29 cellular contexts compared by ENCODE assay signal in genomic region chr12:68270358-68270757, GRCh38. TPM values are rescaled to one million over a fixed set of nuclear protein-coding genes. Genes with fewer than 3 reads are reported as not detected.
DNase-seq lines count a peak whose midpoint lies in the region; ATAC-seq and TF ChIP-seq lines count a peak whose summit lies in the region.
"Had no signal": no experiment of that assay in that cellular context is flagged by ENCODE, and none has a peak within 500 bp of the region (broad histone marks: within the 10 kb centered on the region; RNA-seq: fewer than 3 reads in every experiment).

No MANE protein-coding gene starts in this region.

- H3K4me1 Mint-ChIP-seq in chondrocyte (ENCODE audit: low read depth): peaks cover 57% of the 10 kb centered on the region
- H3K4me1 Mint-ChIP-seq in nephron: peaks cover 27% of the 10 kb centered on the region

- ATAC-seq in HG03571 (IDR thresholded peaks at IDR 0.05; ENCODE audit: unreplicated experiment): no peak
- ATAC-seq in GM18520 (IDR thresholded peaks at IDR 0.05; ENCODE audit: unreplicated experiment): no peak
- ATAC-seq: HCT116, HepG2, K562, PC-3 had no signal

- peak overlapping the region; percentile 66 for H3K27ac ChIP-seq in HL-60 (replicated peaks)
- H3K27ac ChIP-seq: BLaER1 treated with 17β-estradiol and CSF1 and Interleukin-3, amounts not matched to agents 10 nM and 100 nM had no signal

- H3K27ac Mint-ChIP-seq in chondrocyte (ENCODE audit: unreplicated experiment) (peak overlapping the region; percentile 97), nephron (peak overlapping the region in 2 of 3 experiments; percentile 47)
- H3K27ac Mint-ChIP-seq: CD4-positive, alpha-beta T cell had no signal

- no peaks in the 10 kb centered on the region for H3K27me3 ChIP-seq in HL-60 (ENCODE audit: insufficient read depth, poor library complexity, severe bottlenecking)
- H3K27me3 ChIP-seq: BLaER1 treated with 17β-estradiol and CSF1 and Interleukin-3, amounts not matched to agents 10 nM and 100 nM; MG63 had no signal

- no peak overlapping the region for H3K4me3 ChIP-seq in HL-60 (replicated peaks; ENCODE audit: insufficient read depth, low read length)
- H3K4me3 ChIP-seq: BLaER1 treated with 17β-estradiol and CSF1 and Interleukin-3, amounts not matched to agents 10 nM and 100 nM; K562; MG63 had no signal

- H3K27me3 Mint-ChIP-seq in chondrocyte (ENCODE audit: low read depth) (no peaks in the 10 kb centered on the region), nephron (ENCODE audit: low read depth) (no peaks in the 10 kb centered on the region)
- H3K27me3 Mint-ChIP-seq: CD4-positive, alpha-beta T cell had no signal

- H3K4me3 Mint-ChIP-seq in chondrocyte (ENCODE audit: unreplicated experiment): no peak overlapping the region
- H3K4me3 Mint-ChIP-seq in nephron: no peak overlapping the region
- H3K4me3 Mint-ChIP-seq: CD4-positive, alpha-beta T cell had no signal

- H3K9me3 Mint-ChIP-seq in chondrocyte (ENCODE audit: low read depth) (no peaks in the 10 kb centered on the region), nephron (no peaks in the 10 kb centered on the region)
- H3K9me3 Mint-ChIP-seq: CD4-positive, alpha-beta T cell had no signal

- H3K36me3 Mint-ChIP-seq in chondrocyte (ENCODE audit: low read depth): no peaks in the 10 kb centered on the region
- H3K36me3 Mint-ChIP-seq in nephron (ENCODE audit: low read depth): no peaks in the 10 kb centered on the region

- TF ChIP-seq CTCF in HL-60 (IDR thresholded peaks at IDR 0.05; ENCODE audit: insufficient read depth, low read length) (no peak), chondrocyte (IDR thresholded peaks at IDR 0.05) (no peak), nephron (IDR thresholded peaks at IDR 0.05; ENCODE audit: unreplicated experiment in 3 of 3) (no peak)

- in situ Hi-C loops in ACHN (cut with HindIII; ENCODE audit: low pct_ligation_motif_present, low pct_unique_long_range_greater_than_20kb, low sequenced_read_pairs) (no loop called here), G401 (cut with HindIII; ENCODE audit: low sequenced_read_pairs) (no loop called here)

- DNase-seq in ACHN: peak; percentile 45
- DNase-seq in HL-60 (ENCODE audit: low read depth in 1 of 2, low spot score in 1 of 2): no peak
- DNase-seq in chondrocyte (ENCODE audit: low spot score): no peak
- DNase-seq in activated CD4-positive, CD25-positive, alpha-beta regulatory T cell (lab: John Stamatoyannopoulos, UW): no peak
- no peak for DNase-seq in G401 (ENCODE audit: low spot score)
- DNase-seq: AML-193; CD4-positive, alpha-beta T cell; DMS79; EL; MG63; NCI-H1105 treated with DMSO at 0.1 percent for 48 hours; NCI-H146; NCI-H1930; NCI-H2107; NCI-H524; NCI-H748 treated with DMSO at 0.1 percent for 48 hours; NK-92 treated with Interleukin-12 subunit alpha and Interleukin-12 subunit beta, amount 100 ng/mL, for 24 hours; PC-3; SK-N-SH had no signal

RNA-seq across cellular contexts. Expression of gene IL22, which starts 17.0 kb away (rescaled TPM):
- not detected in 3 replicates for total RNA-seq in chondrocyte
- not detected in 2 replicates for total RNA-seq in G401 (2014; rRNA removed; shearing (Covaris generic))
- total RNA-seq: CD4-positive, alpha-beta T cell; H4; HepG2; HT1080; K562; LHCN-M2; PC-3 had no signal

RNA-seq across cellular contexts. Expression of gene IL26, which starts 44.7 kb away (rescaled TPM):
- total RNA-seq in chondrocyte: 0.67 to 2.5 TPM in 2 of 3 replicates, not detected in the other
- total RNA-seq in G401 (2014; rRNA removed; shearing (Covaris generic)): not detected in 2 replicates
- total RNA-seq: H4, HepG2, HT1080, K562, LHCN-M2, PC-3 had no signal
